ENCODE assay signal across 27 cellular contexts in the genomic region with DNA sequence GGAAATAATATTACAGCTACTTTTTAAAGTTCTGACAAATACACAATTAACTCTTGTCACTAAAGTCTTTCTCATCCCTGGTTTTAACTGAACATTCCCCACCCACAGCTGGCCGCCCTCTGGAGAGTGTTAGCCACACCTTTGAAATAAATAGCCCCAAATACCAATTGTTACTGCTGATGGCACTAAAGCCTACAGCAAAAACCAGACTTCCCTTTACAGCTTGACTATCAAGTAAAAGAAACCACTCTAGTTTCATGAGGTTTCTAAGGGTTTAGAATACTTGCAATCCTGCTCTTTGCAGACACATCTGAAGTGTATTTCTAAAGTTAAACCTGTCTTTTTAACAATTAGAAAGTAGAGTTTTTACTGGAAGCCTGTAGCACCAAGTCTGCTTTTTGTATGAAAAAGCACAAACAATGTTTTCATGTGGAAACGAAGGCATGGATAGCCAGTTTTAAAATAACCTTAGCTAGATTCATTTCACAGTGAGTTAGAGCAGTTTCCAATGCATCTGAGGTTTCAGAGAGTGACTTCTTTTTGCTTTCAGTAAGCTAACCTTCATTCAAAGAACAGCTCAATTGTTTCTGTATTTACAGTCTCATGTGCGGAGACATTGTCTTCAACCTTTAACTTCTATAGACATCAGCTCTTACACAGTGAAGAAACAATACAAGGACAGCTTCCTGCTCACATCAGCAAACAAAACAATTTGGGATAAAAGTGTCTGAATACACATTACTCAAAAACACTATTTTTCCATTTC.
DNase-seq lines count a peak whose midpoint lies in the region; ATAC-seq and TF ChIP-seq lines count a peak whose summit lies in the region.
"Had no signal": no experiment of that assay in that cellular context is flagged by ENCODE, and none has a peak within 500 bp of the region (broad histone marks: within the 10 kb centered on the region; RNA-seq: fewer than 3 reads in every experiment).

No MANE protein-coding gene starts in this region.

- no peaks in the 10 kb centered on the region for H3K27me3 Mint-ChIP-seq in neural progenitor cell (ENCODE audit: insufficient read depth, low read depth)
- H3K27me3 Mint-ChIP-seq: activated naive CD4-positive, alpha-beta T cell treated with anti-CD3 and anti-CD28 coated beads, Interleukin-2, amount 50 U/mL, for 24 hours; stimulated activated naive CD8-positive, alpha-beta T cell treated with anti-CD3 and anti-CD28 coated beads, Interleukin-15, amount 100 ng/mL, for 72 hours had no signal

- peaks cover 13% of the 10 kb centered on the region for H3K4me1 ChIP-seq in neural progenitor cell
- H3K4me1 ChIP-seq: BE2C, parathyroid adenoma, Peyer's patch had no signal

- no peak for DNase-seq in neural progenitor cell (ENCODE audit: low spot score)
- no peak for DNase-seq in NCI-H187 treated with DMSO at 0.1 percent for 48 hours (lab: John Stamatoyannopoulos, UW)
- DNase-seq in NCI-H510A treated with DMSO at 0.1 percent for 48 hours (lab: John Stamatoyannopoulos, UW) = no peak
- DNase-seq: activated CD4-positive, alpha-beta T cell treated with anti-CD3 and anti-CD28 coated beads for 4 hours; amygdala; BE2C; CD8-positive, alpha-beta T cell; dorsolateral prefrontal cortex; NCI-H1105; NCI-H2029; NCI-H2227 treated with DMSO at 0.1 percent for 48 hours; NCI-H526 treated with DMSO at 0.1 percent for 48 hours; nephron progenitor cell; Peyer's patch; SIG-M5; stimulated activated CD8-positive, alpha-beta memory T cell treated with anti-CD3 and anti-CD28 coated beads, Interleukin-4, amount 100 ng/mL, for 48 hours; stimulated activated naive CD8-positive, alpha-beta T cell treated with anti-CD3 and anti-CD28 coated beads, Interleukin-15, amount 100 ng/mL, for 72 hours; WERI-Rb-1 had no signal

- no peaks in the 10 kb centered on the region for H3K36me3 ChIP-seq in neural progenitor cell
- H3K36me3 ChIP-seq: BE2C, Peyer's patch, thoracic aorta, WERI-Rb-1 had no signal

- no peak for TF ChIP-seq CTCF in neural progenitor cell (IDR thresholded peaks at IDR 0.05)

- ATAC-seq in GM18867 (IDR thresholded peaks at IDR 0.05; ENCODE audit: unreplicated experiment) (peak; percentile 82), HG03432 (IDR thresholded peaks at IDR 0.05; ENCODE audit: unreplicated experiment) (peak; percentile 73), SK-N-SH treated with all-trans-retinoic acid at 6 μM for 48 hours (peak; percentile 61), HG03045 (IDR thresholded peaks at IDR 0.05; ENCODE audit: unreplicated experiment) (no peak)
- ATAC-seq: CD8-positive, alpha-beta T cell; K562; stimulated activated naive CD8-positive, alpha-beta T cell treated with anti-CD3 and anti-CD28 coated beads, Interleukin-15, amount 100 ng/mL, for 72 hours had no signal

- H3K27ac ChIP-seq in neural progenitor cell = no peak overlapping the region
- H3K27ac ChIP-seq: dorsolateral prefrontal cortex, hepatocyte, parathyroid adenoma, Peyer's patch, thoracic aorta, WERI-Rb-1 had no signal

- H3K9me3 ChIP-seq in neural progenitor cell (ENCODE audit: low read depth) = no peaks in the 10 kb centered on the region
- H3K9me3 ChIP-seq: BE2C, Peyer's patch, thoracic aorta had no signal

- no peaks in the 10 kb centered on the region for H3K4me1 Mint-ChIP-seq in neural progenitor cell
- H3K4me1 Mint-ChIP-seq: activated naive CD4-positive, alpha-beta T cell treated with anti-CD3 and anti-CD28 coated beads, Interleukin-2, amount 50 U/mL, for 24 hours; nephron progenitor cell; stimulated activated naive CD8-positive, alpha-beta T cell treated with anti-CD3 and anti-CD28 coated beads, Interleukin-15, amount 100 ng/mL, for 72 hours had no signal

- no peak overlapping the region for H3K4me3 ChIP-seq in neural progenitor cell
- H3K4me3 ChIP-seq: dorsolateral prefrontal cortex, hepatocyte, K562, Peyer's patch, thoracic aorta had no signal

- peaks cover 2% of the 10 kb centered on the region for H3K36me3 Mint-ChIP-seq in neural progenitor cell
- H3K36me3 Mint-ChIP-seq: activated naive CD4-positive, alpha-beta T cell treated with anti-CD3 and anti-CD28 coated beads, Interleukin-2, amount 50 U/mL, for 24 hours; CD8-positive, alpha-beta T cell had no signal

- H3K4me3 Mint-ChIP-seq in neural progenitor cell = no peak overlapping the region
- H3K4me3 Mint-ChIP-seq: activated naive CD4-positive, alpha-beta T cell treated with anti-CD3 and anti-CD28 coated beads, Interleukin-2, amount 50 U/mL, for 24 hours; CD8-positive, alpha-beta T cell; nephron progenitor cell; stimulated activated naive CD8-positive, alpha-beta T cell treated with anti-CD3 and anti-CD28 coated beads, Interleukin-15, amount 100 ng/mL, for 72 hours had no signal

- peaks cover 17% of the 10 kb centered on the region for H3K9me3 Mint-ChIP-seq in neural progenitor cell

- no peak overlapping the region for H3K27ac Mint-ChIP-seq in neural progenitor cell
- H3K27ac Mint-ChIP-seq: activated naive CD4-positive, alpha-beta T cell treated with anti-CD3 and anti-CD28 coated beads, Interleukin-2, amount 50 U/mL, for 24 hours; CD8-positive, alpha-beta T cell; nephron progenitor cell; stimulated activated naive CD8-positive, alpha-beta T cell treated with anti-CD3 and anti-CD28 coated beads, Interleukin-15, amount 100 ng/mL, for 72 hours had no signal

- H3K4me2 ChIP-seq in neural progenitor cell = peak overlapping the region; percentile 30
- H3K4me2 ChIP-seq: hepatocyte had no signal

- H3K79me2 ChIP-seq in neural progenitor cell (ENCODE audit: low read depth) = no peaks in the 10 kb centered on the region
- H3K79me2 ChIP-seq: hepatocyte, parathyroid adenoma had no signal

- no peaks in the 10 kb centered on the region for H3F3A ChIP-seq in neural progenitor cell (ENCODE audit: low read depth)

- H3K27me3 ChIP-seq in neural progenitor cell = no peaks in the 10 kb centered on the region
- H3K27me3 ChIP-seq: BE2C, dorsolateral prefrontal cortex, hepatocyte, Peyer's patch had no signal

- H2AFZ ChIP-seq in neural progenitor cell (replicated peaks) = peak overlapping the region; percentile 90
- H2AFZ ChIP-seq: hepatocyte, parathyroid adenoma had no signal

- H3K9ac ChIP-seq in neural progenitor cell = no peak overlapping the region
- H3K9ac ChIP-seq: parathyroid adenoma had no signal

- H4K20me1 ChIP-seq in neural progenitor cell (ENCODE audit: low read depth) = no peaks in the 10 kb centered on the region

TF ChIP-seq in SK-N-SH treated with all-trans-retinoic acid at 6 μM for 48 hours, 23 proteins besides CTCF, POLR2A, EP300 and RAD21 (continues in another document):
- TF ChIP-seq OSR1 (CRISPR knock-in tag; IDR thresholded peaks at IDR 0.05) (no peak), BACH2 (CRISPR knock-in tag; IDR thresholded peaks at IDR 0.05; ENCODE audit: borderline replicate concordance) (no peak), RARB (CRISPR knock-in tag; IDR thresholded peaks at IDR 0.05) (no peak), ZNF70 (CRISPR knock-in tag; IDR thresholded peaks at IDR 0.05) (no peak), ESRRG (CRISPR knock-in tag; IDR thresholded peaks at IDR 0.05) (no peak)
- TF ChIP-seq, protein P1, sequence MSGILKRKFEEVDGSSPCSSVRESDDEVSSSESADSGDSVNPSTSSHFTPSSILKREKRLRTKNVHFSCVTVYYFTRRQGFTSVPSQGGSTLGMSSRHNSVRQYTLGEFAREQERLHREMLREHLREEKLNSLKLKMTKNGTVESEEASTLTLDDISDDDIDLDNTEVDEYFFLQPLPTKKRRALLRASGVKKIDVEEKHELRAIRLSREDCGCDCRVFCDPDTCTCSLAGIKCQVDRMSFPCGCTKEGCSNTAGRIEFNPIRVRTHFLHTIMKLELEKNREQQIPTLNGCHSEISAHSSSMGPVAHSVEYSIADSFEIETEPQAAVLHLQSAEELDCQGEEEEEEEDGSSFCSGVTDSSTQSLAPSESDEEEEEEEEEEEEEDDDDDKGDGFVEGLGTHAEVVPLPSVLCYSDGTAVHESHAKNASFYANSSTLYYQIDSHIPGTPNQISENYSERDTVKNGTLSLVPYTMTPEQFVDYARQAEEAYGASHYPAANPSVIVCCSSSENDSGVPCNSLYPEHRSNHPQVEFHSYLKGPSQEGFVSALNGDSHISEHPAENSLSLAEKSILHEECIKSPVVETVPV (CRISPR knock-in tag; IDR thresholded peaks at IDR 0.05) = no peak
- TF ChIP-seq, protein P2, sequence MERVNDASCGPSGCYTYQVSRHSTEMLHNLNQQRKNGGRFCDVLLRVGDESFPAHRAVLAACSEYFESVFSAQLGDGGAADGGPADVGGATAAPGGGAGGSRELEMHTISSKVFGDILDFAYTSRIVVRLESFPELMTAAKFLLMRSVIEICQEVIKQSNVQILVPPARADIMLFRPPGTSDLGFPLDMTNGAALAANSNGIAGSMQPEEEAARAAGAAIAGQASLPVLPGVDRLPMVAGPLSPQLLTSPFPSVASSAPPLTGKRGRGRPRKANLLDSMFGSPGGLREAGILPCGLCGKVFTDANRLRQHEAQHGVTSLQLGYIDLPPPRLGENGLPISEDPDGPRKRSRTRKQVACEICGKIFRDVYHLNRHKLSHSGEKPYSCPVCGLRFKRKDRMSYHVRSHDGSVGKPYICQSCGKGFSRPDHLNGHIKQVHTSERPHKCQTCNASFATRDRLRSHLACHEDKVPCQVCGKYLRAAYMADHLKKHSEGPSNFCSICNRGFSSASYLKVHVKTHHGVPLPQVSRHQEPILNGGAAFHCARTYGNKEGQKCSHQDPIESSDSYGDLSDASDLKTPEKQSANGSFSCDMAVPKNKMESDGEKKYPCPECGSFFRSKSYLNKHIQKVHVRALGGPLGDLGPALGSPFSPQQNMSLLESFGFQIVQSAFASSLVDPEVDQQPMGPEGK (CRISPR knock-in tag; IDR thresholded peaks at IDR 0.05; ENCODE audit: borderline replicate concordance) = no peak
